In the genomic region with DNA sequence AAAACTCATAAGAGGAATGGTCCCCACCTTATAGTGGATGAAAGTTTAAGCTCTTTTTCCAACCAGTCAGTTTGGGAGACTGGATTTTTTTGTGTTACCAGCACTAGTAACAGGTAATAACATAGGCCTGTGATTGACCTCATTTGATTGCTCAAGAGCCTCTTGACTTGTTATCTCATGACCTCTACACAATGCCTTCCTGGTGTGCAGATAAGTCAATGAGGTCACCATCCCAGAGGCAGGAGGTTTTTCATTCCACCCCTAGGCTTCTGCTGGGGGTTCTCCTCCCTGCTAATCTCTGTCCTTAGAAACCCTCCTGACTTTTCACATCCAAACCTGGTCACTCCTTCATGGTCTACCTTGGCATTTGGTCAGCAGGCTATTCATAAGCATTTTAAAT, we compare ENCODE assay signal across 4 cellular contexts.
A peak's percentile ranks its signal among the peaks of the same experiment; 100 is the strongest.
DNase-seq lines count a peak whose midpoint lies in the region; ATAC-seq and TF ChIP-seq lines count a peak whose summit lies in the region.
"Not testable (repeated sequence)": the region's sequence is repeated elsewhere in the genome, so short reads cannot be mapped to it uniquely, and the experiment has no call there.

No MANE protein-coding gene starts in this region.

- not testable (repeated sequence) for H3K4me3 ChIP-seq in upper lobe of right lung

- not testable (repeated sequence) for DNase-seq in Right ventricle myocardium inferior (ENCODE audit: missing footprints); Right ventricle myocardium superior; left ventricle myocardium superior; upper lobe of right lung

- ATAC-seq in Right ventricle myocardium inferior: peak; percentile 59
- ATAC-seq in Right ventricle myocardium superior (ENCODE audit: poor library complexity): peak; percentile 73
- peak; percentile 91 for ATAC-seq in left ventricle myocardium superior
- peak; percentile 62 for ATAC-seq in upper lobe of right lung

- H3K36me3 ChIP-seq in upper lobe of right lung: not testable (repeated sequence)

- not testable (repeated sequence) for H3K9me3 ChIP-seq in upper lobe of right lung

- intact Hi-C loops in Right ventricle myocardium inferior (cut with DNase I); Right ventricle myocardium superior (cut with DNase I); left ventricle myocardium superior (cut with micrococcal nuclease); upper lobe of right lung (cut with DNase I): not testable (repeated sequence)

- not testable (repeated sequence) for H3K4me1 ChIP-seq in upper lobe of right lung

- not testable (repeated sequence) for H3K27me3 ChIP-seq in upper lobe of right lung

- TF ChIP-seq CTCF in upper lobe of right lung (IDR thresholded peaks at IDR 0.05): not testable (repeated sequence)

- not testable (repeated sequence) for H3K27ac ChIP-seq in upper lobe of right lung
